ENCODE assay signal across 14 cellular contexts in genomic region chr3:159458010-159458409, GRCh38.
DNase-seq lines count a peak whose midpoint lies in the region; ATAC-seq, FAIRE-seq and TF ChIP-seq lines count a peak whose summit lies in the region.
"Had no signal": no experiment of that assay in that cellular context is flagged by ENCODE, and none has a peak within 500 bp of the region (broad histone marks: within the 10 kb centered on the region; RNA-seq: fewer than 3 reads in every experiment).

No MANE protein-coding gene starts in this region.

- ATAC-seq in HG02870 (IDR thresholded peaks at IDR 0.05; ENCODE audit: unreplicated experiment) (no peak), GM21515 (IDR thresholded peaks at IDR 0.05; ENCODE audit: unreplicated experiment) (no peak)
- ATAC-seq: left colon had no signal

- no peak overlapping the region for H3K4me3 ChIP-seq in astrocyte (ENCODE audit: insufficient read depth, low read depth, low read length)
- H3K4me3 ChIP-seq: colonic mucosa had no signal

- H3K4me1 Mint-ChIP-seq in astrocyte (ENCODE audit: low read depth, unreplicated experiment), result peaks cover 8% of the 10 kb centered on the region

- H3K79me2 ChIP-seq in astrocyte (ENCODE audit: insufficient read depth, low read length), result no peaks in the 10 kb centered on the region

- peak overlapping the region; percentile 81 for H3K27ac Mint-ChIP-seq in astrocyte (ENCODE audit: unreplicated experiment)
- H3K27ac Mint-ChIP-seq: stimulated activated naive CD8-positive, alpha-beta T cell treated with anti-CD3 and anti-CD28 coated beads, Interleukin-15, Interleukin-2, amounts not matched to agents 100 ng/mL and 50 ng/mL, for 24 hours had no signal

- no peaks in the 10 kb centered on the region for H3K9me3 Mint-ChIP-seq in astrocyte (ENCODE audit: unreplicated experiment)
- H3K9me3 Mint-ChIP-seq: stimulated activated naive CD8-positive, alpha-beta T cell treated with anti-CD3 and anti-CD28 coated beads, Interleukin-15, Interleukin-2, amounts not matched to agents 100 ng/mL and 50 ng/mL, for 24 hours had no signal

- no peaks in the 10 kb centered on the region for H3K36me3 Mint-ChIP-seq in astrocyte (ENCODE audit: low read depth, unreplicated experiment)

- peak overlapping the region; percentile 35 for H2AFZ ChIP-seq in astrocyte (ENCODE audit: low read depth, low read length)

- peak overlapping the region; percentile 38 for H3K9ac ChIP-seq in astrocyte (ENCODE audit: low read length)

- peak overlapping the region; percentile 80 for H3K4me2 ChIP-seq in astrocyte (ENCODE audit: low read length)

- peaks cover 21% of the 10 kb centered on the region for H3K4me1 ChIP-seq in astrocyte (ENCODE audit: insufficient read depth, low read length)
- H3K4me1 ChIP-seq: colonic mucosa had no signal

- H3K27me3 ChIP-seq in astrocyte (ENCODE audit: insufficient read depth, low read length), result no peaks in the 10 kb centered on the region
- H3K27me3 ChIP-seq: colonic mucosa had no signal

- H3K9me3 ChIP-seq in astrocyte (ENCODE audit: insufficient read depth, low read depth, low read length), result no peaks in the 10 kb centered on the region
- H3K9me3 ChIP-seq: colonic mucosa had no signal

- DNase-seq in AG08395 (ENCODE audit: low spot score) (peak; percentile 92), HPDE6-E6E7 (ENCODE audit: extremely low spot score) (peak; percentile 74), astrocyte (ENCODE audit: low read depth) (peak; percentile 99), iPS-NIHi7 (ENCODE audit: extremely low spot score) (peak; percentile 38), retina (no peak), pons (ENCODE audit: low spot score) (no peak)
- DNase-seq: activated CD8-positive, alpha-beta memory T cell treated with anti-CD3 and anti-CD28 coated beads for 24 hours; colonic mucosa; left colon; Right ventricle myocardium superior; small intestine had no signal

- peak overlapping the region; percentile 8 for H3K4me3 Mint-ChIP-seq in astrocyte (ENCODE audit: unreplicated experiment)
- H3K4me3 Mint-ChIP-seq: stimulated activated naive CD8-positive, alpha-beta T cell treated with anti-CD3 and anti-CD28 coated beads, Interleukin-15, Interleukin-2, amounts not matched to agents 100 ng/mL and 50 ng/mL, for 24 hours had no signal

- H3K36me3 ChIP-seq in astrocyte (ENCODE audit: insufficient read depth, low read length), result no peaks in the 10 kb centered on the region
- H3K36me3 ChIP-seq: colonic mucosa had no signal

- peak overlapping the region; percentile 81 for H3K27ac ChIP-seq in astrocyte (ENCODE audit: low read depth, low read length)
- H3K27ac ChIP-seq: colonic mucosa had no signal

- TF ChIP-seq CTCF in astrocyte (IDR thresholded peaks at IDR 0.05; ENCODE audit: insufficient read depth, low read depth, low read length), result no peak

- no peaks in the 10 kb centered on the region for H4K20me1 ChIP-seq in astrocyte (ENCODE audit: insufficient read depth, low read length)

- no peaks in the 10 kb centered on the region for H3K27me3 Mint-ChIP-seq in astrocyte (ENCODE audit: low read depth, unreplicated experiment)
- H3K27me3 Mint-ChIP-seq: stimulated activated naive CD8-positive, alpha-beta T cell treated with anti-CD3 and anti-CD28 coated beads, Interleukin-15, Interleukin-2, amounts not matched to agents 100 ng/mL and 50 ng/mL, for 24 hours had no signal

- FAIRE-seq in astrocyte (lab: Jason Lieb, UNC), result peak; percentile 98
- FAIRE-seq: small intestine had no signal

Comparison
In these comparisons a context has a peak if more than half of its experiments do, and no peak if none do; other contexts are left out.
1. DNase-seq: peak in AG08395 (single experiment), HPDE6-E6E7 (single experiment), astrocyte (single experiment) and iPS-NIHi7 (single experiment); none in retina (single experiment) and pons (single experiment).